In the genomic region with DNA sequence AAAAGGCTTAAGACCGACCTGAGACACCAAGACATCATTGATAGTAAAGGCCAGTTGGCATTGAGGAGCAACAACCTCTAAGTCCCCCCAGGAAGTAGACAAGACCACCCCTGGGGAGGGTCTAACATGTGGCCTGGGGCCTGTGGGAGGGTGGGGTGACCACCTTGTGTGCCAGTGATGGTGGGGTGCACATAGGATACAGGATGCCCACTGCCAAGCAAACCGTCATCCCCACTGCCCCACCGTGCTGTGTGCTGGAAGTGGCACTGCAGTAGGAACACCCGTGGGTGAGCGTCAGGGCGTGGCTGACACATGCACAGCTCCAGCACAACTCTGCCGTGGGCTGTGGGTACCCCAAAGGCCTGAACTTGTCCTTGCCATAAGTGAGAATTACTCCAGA, we compare ENCODE assay signal across 8 cellular contexts.
"Had no signal": no experiment of that assay in that cellular context is flagged by ENCODE, and none has a peak within 500 bp of the region (broad histone marks: within the 10 kb centered on the region; RNA-seq: fewer than 3 reads in every experiment).

No MANE protein-coding gene starts in this region.

- DNase-seq: GM23248, GOT3, H9, HCEC 1CT, KBM-7 had no signal

- H2AFZ ChIP-seq: GM23248 had no signal

- H3K4me3 ChIP-seq: GM23248 had no signal

- ATAC-seq: HepG2 had no signal

- H3K27ac ChIP-seq: GM23248, HL-60 had no signal

- FAIRE-seq: H54, HepG2 had no signal

- H3K9ac ChIP-seq: GM23248 had no signal
